In the genomic region with DNA sequence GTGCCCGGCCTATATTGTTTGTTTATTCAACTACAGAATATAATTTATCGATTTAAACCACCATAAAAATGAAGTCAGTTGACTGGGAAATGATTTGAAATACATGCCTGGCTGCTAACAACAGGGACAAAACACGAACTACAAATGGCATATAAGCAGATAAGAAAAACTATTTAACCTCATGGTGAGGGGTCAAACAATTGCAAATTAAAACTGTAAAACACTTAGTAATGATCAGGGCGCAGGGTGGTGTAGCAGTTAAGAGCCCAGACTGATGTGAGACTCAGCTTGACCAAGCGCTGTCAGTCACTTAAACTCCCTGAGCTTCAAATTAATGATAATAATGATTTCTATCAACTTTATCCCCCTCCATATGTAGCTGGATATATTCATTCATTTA, we compare ENCODE assay signal across 9 cellular contexts. TPM values are rescaled to one million over a fixed set of nuclear protein-coding genes. Genes with fewer than 3 reads are reported as not detected.
A peak's percentile ranks its signal among the peaks of the same experiment; 100 is the strongest.
DNase-seq lines count a peak whose midpoint lies in the region; ATAC-seq and TF ChIP-seq lines count a peak whose summit lies in the region.
"Had no signal": no experiment of that assay in that cellular context is flagged by ENCODE, and none has a peak within 500 bp of the region (broad histone marks: within the 10 kb centered on the region; RNA-seq: fewer than 3 reads in every experiment).

No MANE protein-coding gene starts in this region.

- H3K79me2 ChIP-seq in GM23338 (replicated peaks; ENCODE audit: insufficient read depth), result peaks cover 99% of the 10 kb centered on the region

- H3K4me3 ChIP-seq in GM23338 (peak overlapping the region; percentile 39), Peyer's patch (no peak overlapping the region), skin epidermis (no peak overlapping the region), H7 (ENCODE audit: insufficient read depth, low read depth, low read length) (no peak overlapping the region)
- H3K4me3 ChIP-seq in effector memory CD4-positive, alpha-beta T cell (ENCODE audit: insufficient read depth, low read depth, low read length, poor library complexity, severe bottlenecking), result no peak overlapping the region
- H3K4me3 ChIP-seq: pancreas had no signal

- H3K9me3 Mint-ChIP-seq in GM23338, result no peaks in the 10 kb centered on the region

- no peaks in the 10 kb centered on the region for H3K9me2 ChIP-seq in GM23338 (ENCODE audit: insufficient read depth)

- H3K36me3 ChIP-seq in GM23338 (ENCODE audit: insufficient read depth), result peaks cover 72% of the 10 kb centered on the region
- peaks cover 0 to 21% (median 0%) of the 10 kb centered on the region in 3 donors for H3K36me3 ChIP-seq in Peyer's patch
- peaks cover 11% of the 10 kb centered on the region for H3K36me3 ChIP-seq in effector memory CD4-positive, alpha-beta T cell (ENCODE audit: control insufficient read depth, insufficient read depth, low read length)
- H3K36me3 ChIP-seq in H7 (replicated peaks; ENCODE audit: control insufficient read depth, insufficient read depth, low read length), result peaks cover 32% of the 10 kb centered on the region

- H3K27ac Mint-ChIP-seq in GM23338, result peak overlapping the region; percentile 85

- H3K4me3 Mint-ChIP-seq in GM23338, result peak overlapping the region; percentile 59

- TF ChIP-seq POLR2A in Peyer's patch (IDR thresholded peaks at IDR 0.05), result no peak

- no peaks in the 10 kb centered on the region for H3K27me3 ChIP-seq in GM23338 (ENCODE audit: insufficient read depth)
- no peaks in the 10 kb centered on the region for H3K27me3 ChIP-seq in Peyer's patch
- no peaks in the 10 kb centered on the region for H3K27me3 ChIP-seq in effector memory CD4-positive, alpha-beta T cell (replicated peaks; ENCODE audit: control insufficient read depth, insufficient read depth, low read length, poor library complexity, severe bottlenecking)
- no peaks in the 10 kb centered on the region for H3K27me3 ChIP-seq in H7 (ENCODE audit: control insufficient read depth, insufficient read depth, low read length)
- H3K27me3 ChIP-seq: pancreas had no signal

- H3K4me1 ChIP-seq in GM23338 (ENCODE audit: insufficient read depth) (peaks cover 59% of the 10 kb centered on the region), Peyer's patch (peaks cover 0 to 37% (median 12%) of the 10 kb centered on the region in 4 donors)
- H3K4me1 ChIP-seq in effector memory CD4-positive, alpha-beta T cell (ENCODE audit: control insufficient read depth, insufficient read depth, low read length, poor library complexity, severe bottlenecking), result peaks cover 18% of the 10 kb centered on the region

- no peak overlapping the region for H2AFZ ChIP-seq in GM23338

- H4K20me1 ChIP-seq in GM23338 (replicated peaks; ENCODE audit: insufficient read depth), result peaks cover 95% of the 10 kb centered on the region

- peaks cover 5% of the 10 kb centered on the region; the same call in 1 of the 2 replicates for H3F3A ChIP-seq in GM23338 (replicated peaks; ENCODE audit: low read depth)

- ATAC-seq in GM23338 (peak; percentile 18; the same call in 2 of the 3 replicates), GM21360 (IDR thresholded peaks at IDR 0.05; ENCODE audit: unreplicated experiment) (no peak)

- H3K27ac ChIP-seq in GM23338 (ENCODE audit: low read depth), result no peak overlapping the region; the same call in 1 of the 2 replicates
- H3K27ac ChIP-seq in Peyer's patch, result peak overlapping the region; percentile 63 to 84 (median 72)
- H3K27ac ChIP-seq in effector memory CD4-positive, alpha-beta T cell (ENCODE audit: insufficient read depth, low read length, poor library complexity, severe bottlenecking), result peak overlapping the region; percentile 77
- peak overlapping the region in 12 of 21 experiments; percentile 20 to 80 (median 52) for H3K27ac ChIP-seq in skin epidermis

- no peaks in the 10 kb centered on the region for H3K9me3 ChIP-seq in Peyer's patch
- no peaks in the 10 kb centered on the region for H3K9me3 ChIP-seq in effector memory CD4-positive, alpha-beta T cell (ENCODE audit: control insufficient read depth, low read length)
- H3K9me3 ChIP-seq: pancreas had no signal

- peaks cover 17% of the 10 kb centered on the region for H3K27me3 Mint-ChIP-seq in GM23338 (ENCODE audit: insufficient read depth, low read depth, poor library complexity)

- DNase-seq in GM23338 (ENCODE audit: low spot score) (no peak), Peyer's patch (no peak), SHP77 treated with DMSO at 0.1 percent for 48 hours (lab: John Stamatoyannopoulos, UW) (no peak), H7 (no peak)
- DNase-seq in effector memory CD4-positive, alpha-beta T cell, result no peak
- DNase-seq: NCI-H1092 had no signal

- H3K4me1 Mint-ChIP-seq in GM23338, result peaks cover 58% of the 10 kb centered on the region

- peaks cover 97% of the 10 kb centered on the region for H3K36me3 Mint-ChIP-seq in GM23338 (ENCODE audit: low read depth)

- TF ChIP-seq CTCF in GM23338 (conservative IDR thresholded peaks at IDR 0.05; ENCODE audit: low read depth in 2 of 2), result no peak
- no peak for TF ChIP-seq CTCF in Peyer's patch (IDR thresholded peaks at IDR 0.05)

- H3K4me2 ChIP-seq in GM23338, result peak overlapping the region; percentile 18

TF ChIP-seq in GM23338, 12 proteins besides CTCF, POLR2A, EP300 and RAD21 (continues in another document):
- TF ChIP-seq JUNB (IDR thresholded peaks at IDR 0.05; ENCODE audit: unreplicated experiment) (no peak), ZNF114 (CRISPR knock-in tag; IDR thresholded peaks at IDR 0.05) (no peak), ZNF331 (CRISPR knock-in tag; IDR thresholded peaks at IDR 0.05; ENCODE audit: low read depth) (no peak), STAT1 (IDR thresholded peaks at IDR 0.05; ENCODE audit: unreplicated experiment) (no peak)
- TF ChIP-seq, protein P1, sequence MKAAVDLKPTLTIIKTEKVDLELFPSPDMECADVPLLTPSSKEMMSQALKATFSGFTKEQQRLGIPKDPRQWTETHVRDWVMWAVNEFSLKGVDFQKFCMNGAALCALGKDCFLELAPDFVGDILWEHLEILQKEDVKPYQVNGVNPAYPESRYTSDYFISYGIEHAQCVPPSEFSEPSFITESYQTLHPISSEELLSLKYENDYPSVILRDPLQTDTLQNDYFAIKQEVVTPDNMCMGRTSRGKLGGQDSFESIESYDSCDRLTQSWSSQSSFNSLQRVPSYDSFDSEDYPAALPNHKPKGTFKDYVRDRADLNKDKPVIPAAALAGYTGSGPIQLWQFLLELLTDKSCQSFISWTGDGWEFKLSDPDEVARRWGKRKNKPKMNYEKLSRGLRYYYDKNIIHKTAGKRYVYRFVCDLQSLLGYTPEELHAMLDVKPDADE (IDR thresholded peaks at IDR 0.05), result no peak
- TF ChIP-seq, protein P2, sequence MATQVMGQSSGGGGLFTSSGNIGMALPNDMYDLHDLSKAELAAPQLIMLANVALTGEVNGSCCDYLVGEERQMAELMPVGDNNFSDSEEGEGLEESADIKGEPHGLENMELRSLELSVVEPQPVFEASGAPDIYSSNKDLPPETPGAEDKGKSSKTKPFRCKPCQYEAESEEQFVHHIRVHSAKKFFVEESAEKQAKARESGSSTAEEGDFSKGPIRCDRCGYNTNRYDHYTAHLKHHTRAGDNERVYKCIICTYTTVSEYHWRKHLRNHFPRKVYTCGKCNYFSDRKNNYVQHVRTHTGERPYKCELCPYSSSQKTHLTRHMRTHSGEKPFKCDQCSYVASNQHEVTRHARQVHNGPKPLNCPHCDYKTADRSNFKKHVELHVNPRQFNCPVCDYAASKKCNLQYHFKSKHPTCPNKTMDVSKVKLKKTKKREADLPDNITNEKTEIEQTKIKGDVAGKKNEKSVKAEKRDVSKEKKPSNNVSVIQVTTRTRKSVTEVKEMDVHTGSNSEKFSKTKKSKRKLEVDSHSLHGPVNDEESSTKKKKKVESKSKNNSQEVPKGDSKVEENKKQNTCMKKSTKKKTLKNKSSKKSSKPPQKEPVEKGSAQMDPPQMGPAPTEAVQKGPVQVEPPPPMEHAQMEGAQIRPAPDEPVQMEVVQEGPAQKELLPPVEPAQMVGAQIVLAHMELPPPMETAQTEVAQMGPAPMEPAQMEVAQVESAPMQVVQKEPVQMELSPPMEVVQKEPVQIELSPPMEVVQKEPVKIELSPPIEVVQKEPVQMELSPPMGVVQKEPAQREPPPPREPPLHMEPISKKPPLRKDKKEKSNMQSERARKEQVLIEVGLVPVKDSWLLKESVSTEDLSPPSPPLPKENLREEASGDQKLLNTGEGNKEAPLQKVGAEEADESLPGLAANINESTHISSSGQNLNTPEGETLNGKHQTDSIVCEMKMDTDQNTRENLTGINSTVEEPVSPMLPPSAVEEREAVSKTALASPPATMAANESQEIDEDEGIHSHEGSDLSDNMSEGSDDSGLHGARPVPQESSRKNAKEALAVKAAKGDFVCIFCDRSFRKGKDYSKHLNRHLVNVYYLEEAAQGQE (IDR thresholded peaks at IDR 0.05; ENCODE audit: unreplicated experiment), result no peak

RNA-seq across cellular contexts. Expression of a gene that starts 6.7 kb away (rescaled TPM):
- 281 and 321 TPM in 2 replicates for total RNA-seq in GM23338 (2014; rRNA removed; shearing (Covaris generic))
- 279 and 305 TPM in 2 replicates for polyA plus RNA-seq in GM23338 (2016; fragmentation: Nextera tagmentation; extraction: Ambion mirVana)
- 10 to 100 TPM; 15.1 to 24.8 (median 16.2) TPM for total RNA-seq in Peyer's patch
- total RNA-seq in H7 (2014; rRNA removed; shearing (Covaris generic)), result 303 and 311 TPM in 2 replicates

RNA-seq across cellular contexts. Expression of a gene that starts 26.4 kb away (rescaled TPM):
- 111 and 130 TPM in 2 replicates for total RNA-seq in GM23338 (2014; rRNA removed; shearing (Covaris generic))
- polyA plus RNA-seq in GM23338 (2016; fragmentation: Nextera tagmentation; extraction: Ambion mirVana), result 33.3 and 36.2 TPM in 2 replicates
- total RNA-seq in Peyer's patch, result 100 to 1,000 TPM in 1 of 4 donors, 10 to 100 TPM in 3; 46.7 to 102 (median 77.6) TPM
- 75.5 and 84.6 TPM in 2 replicates for total RNA-seq in H7 (2014; rRNA removed; shearing (Covaris generic))

RNA-seq across cellular contexts. Expression of a gene that starts 57.4 kb away (rescaled TPM):
- total RNA-seq in GM23338 (2014; rRNA removed; shearing (Covaris generic)), result 36.2 and 89.8 TPM in 2 replicates
- polyA plus RNA-seq in GM23338 (2016; fragmentation: Nextera tagmentation; extraction: Ambion mirVana), result 233 and 235 TPM in 2 replicates
- 10 to 100 TPM; 17.7 to 72.6 (median 28.0) TPM for total RNA-seq in Peyer's patch
- total RNA-seq in H7 (2014; rRNA removed; shearing (Covaris generic)), result 63.3 and 77.2 TPM in 2 replicates

Comparison
In these comparisons a context has a peak if more than half of its experiments do, and no peak if none do; other contexts are left out.
1. RNA of a gene that starts 6.7 kb away (total RNA-seq): 303 to 311 TPM in H7 and 281 to 321 TPM in GM23338; 15.1 to 24.8 TPM in Peyer's patch; every median in the first group is over 10 times any median in the second.